Comparison of ENCODE assay signal across 19 cellular contexts in the genomic region with DNA sequence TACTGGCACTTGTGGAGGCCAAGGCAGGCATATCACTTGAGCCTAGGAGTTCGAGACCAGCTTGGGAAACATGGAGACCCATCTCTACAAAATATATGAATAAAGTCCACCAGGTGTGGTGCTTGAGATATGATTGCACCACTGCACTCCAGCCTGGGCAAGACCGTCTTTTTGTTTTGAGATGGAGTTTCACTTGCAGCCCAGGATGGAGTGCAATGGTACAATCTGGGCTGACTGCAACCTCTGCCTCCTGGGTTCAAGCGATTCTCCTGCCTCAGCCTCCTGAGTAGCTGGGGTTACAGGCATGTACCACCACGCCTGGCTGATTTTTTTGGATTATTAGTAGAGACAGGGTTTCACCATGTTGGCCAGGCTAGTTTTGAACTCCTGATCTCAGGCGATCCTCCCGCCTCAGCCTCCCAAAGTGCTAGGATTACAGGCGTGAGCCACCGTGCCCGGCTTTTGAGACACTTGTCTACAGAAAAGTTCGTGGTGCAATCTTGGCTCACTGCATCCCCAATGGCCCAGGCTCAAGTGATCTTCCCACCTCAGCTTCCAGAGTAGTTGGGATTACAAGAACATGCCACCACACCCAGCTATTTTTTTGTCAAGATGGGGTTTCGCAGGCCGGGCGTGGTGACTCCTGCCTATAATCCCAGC. TPM values are rescaled to one million over a fixed set of nuclear protein-coding genes. Genes with fewer than 3 reads are reported as not detected.
A peak's percentile ranks its signal among the peaks of the same experiment; 100 is the strongest.
DNase-seq lines count a peak whose midpoint lies in the region; ATAC-seq and TF ChIP-seq lines count a peak whose summit lies in the region.
"Had no signal": no experiment of that assay in that cellular context is flagged by ENCODE, and none has a peak within 500 bp of the region (broad histone marks: within the 10 kb centered on the region; RNA-seq: fewer than 3 reads in every experiment).

No MANE protein-coding gene starts in this region.

- no peak overlapping the region for H3K27ac ChIP-seq in CD8-positive, alpha-beta T cell (ENCODE audit: low read depth, low read length)
- no peak overlapping the region for H3K27ac ChIP-seq in caudate nucleus (ENCODE audit: low read depth, low read length)
- H3K27ac ChIP-seq in testis = no peak overlapping the region
- H3K27ac ChIP-seq: thyroid gland had no signal

- ATAC-seq in CD8-positive, alpha-beta T cell = no peak

- peaks cover 21% of the 10 kb centered on the region for H3K36me3 ChIP-seq in CD8-positive, alpha-beta T cell (ENCODE audit: insufficient read depth, low read length)
- no peaks in the 10 kb centered on the region for H3K36me3 ChIP-seq in testis (ENCODE audit: low read depth, missing control alignments)

- H3K4me1 Mint-ChIP-seq in CD8-positive, alpha-beta T cell (ENCODE audit: low read depth) = peaks cover 2% of the 10 kb centered on the region
- H3K4me1 Mint-ChIP-seq in activated CD4-positive, alpha-beta memory T cell treated with anti-CD3 and anti-CD28 coated beads for 36 hours (ENCODE audit: low read depth) = peaks cover 26% of the 10 kb centered on the region
- peaks cover 12% of the 10 kb centered on the region for H3K4me1 Mint-ChIP-seq in mesothelial cell of epicardium
- H3K4me1 Mint-ChIP-seq: brain, nephron had no signal

- no peaks in the 10 kb centered on the region for H3K27me3 ChIP-seq in CD8-positive, alpha-beta T cell (ENCODE audit: insufficient read depth, low read length)
- no peaks in the 10 kb centered on the region for H3K27me3 ChIP-seq in testis
- H3K27me3 ChIP-seq: thyroid gland had no signal

- CTCF ChIA-PET in CD8-positive, alpha-beta T cell (lab: Charles Lee) = interaction anchor here (0.6 to 1.1 kb wide), 4 partner anchors 13 to 131 kb away, joined by 3 to 6 read pairs (median 4); no protein-coding TSS in a partner anchor
- CTCF ChIA-PET in activated CD4-positive, alpha-beta memory T cell treated with anti-CD3 and anti-CD28 coated beads for 36 hours (lab: Charles Lee) = interaction anchor here (1.2 kb wide), 1 partner anchor 15 kb away, joined by 3 read pairs; no protein-coding TSS in a partner anchor

- no peaks in the 10 kb centered on the region for H3K27me3 Mint-ChIP-seq in CD8-positive, alpha-beta T cell (ENCODE audit: low read depth)
- no peaks in the 10 kb centered on the region for H3K27me3 Mint-ChIP-seq in activated CD4-positive, alpha-beta memory T cell treated with anti-CD3 and anti-CD28 coated beads for 36 hours
- H3K27me3 Mint-ChIP-seq in mesothelial cell of epicardium (ENCODE audit: low read depth) = no peaks in the 10 kb centered on the region
- H3K27me3 Mint-ChIP-seq: activated CD4-positive, alpha-beta T cell treated with anti-CD3 and anti-CD28 coated beads, Interleukin-2, amount 10 ng/mL, durations not matched to agents 24 days and 14 days had no signal

- DNase-seq in CD8-positive, alpha-beta T cell = no peak
- peak; percentile 8 for DNase-seq in activated CD4-positive, alpha-beta memory T cell treated with anti-CD3 and anti-CD28 coated beads for 36 hours
- DNase-seq in mesothelial cell of epicardium (ENCODE audit: low spot score in 2 of 2, unreplicated experiment in 2 of 2) (no peak), 8988T (no peak), caudate nucleus (lab: John Stamatoyannopoulos, UW) (no peak), testis (no peak)
- DNase-seq: activated CD4-positive, alpha-beta T cell treated with anti-CD3 and anti-CD28 coated beads, Interleukin-2, amount 10 ng/mL, durations not matched to agents 24 days and 14 days; mesenchymal stem cell; NCI-H1092 treated with DMSO at 0.1 percent for 48 hours; NCI-H2107; NCI-H510A; NK-92 treated with Interleukin-12 subunit alpha and Interleukin-12 subunit beta, amount 100 ng/mL, for 24 hours; posterior cingulate gyrus; stimulated activated CD4-positive, alpha-beta T cell treated with anti-CD3 and anti-CD28 coated beads, Interleukin-1b, Interleukin-23, amount 100 ng/mL, for 48 hours; stimulated activated naive CD4-positive, alpha-beta T cell treated with Interleukin-2 at 50 U/mL for 16 hours had no signal

- H3K9me3 ChIP-seq in CD8-positive, alpha-beta T cell (ENCODE audit: low read length) = no peaks in the 10 kb centered on the region
- no peaks in the 10 kb centered on the region for H3K9me3 ChIP-seq in testis
- H3K9me3 ChIP-seq: thyroid gland had no signal

- no peaks in the 10 kb centered on the region for H3K9me3 Mint-ChIP-seq in CD8-positive, alpha-beta T cell
- H3K9me3 Mint-ChIP-seq in activated CD4-positive, alpha-beta memory T cell treated with anti-CD3 and anti-CD28 coated beads for 36 hours = no peaks in the 10 kb centered on the region
- no peaks in the 10 kb centered on the region for H3K9me3 Mint-ChIP-seq in mesothelial cell of epicardium
- H3K9me3 Mint-ChIP-seq: activated CD4-positive, alpha-beta T cell treated with anti-CD3 and anti-CD28 coated beads, Interleukin-2, amount 10 ng/mL, durations not matched to agents 24 days and 14 days; brain; nephron had no signal

- no peaks in the 10 kb centered on the region for H3K4me1 ChIP-seq in CD8-positive, alpha-beta T cell (ENCODE audit: insufficient read depth, low read length)
- no peaks in the 10 kb centered on the region for H3K4me1 ChIP-seq in testis

- TF ChIP-seq POLR2A in GM19099 (IDR thresholded peaks at IDR 0.05; ENCODE audit: extremely low read depth, insufficient read length, low read depth) (peak; percentile 20), testis (IDR thresholded peaks at IDR 0.05) (no peak)

- POLR2A ChIA-PET in CD8-positive, alpha-beta T cell (lab: Charles Lee) = interaction anchor here (0.6 to 1.8 kb wide), 6 partner anchors 9 to 48 kb away, joined by 3 to 5 read pairs (median 4); partner anchors contain the start of gene ATP5F1B
- POLR2A ChIA-PET in activated CD4-positive, alpha-beta memory T cell treated with anti-CD3 and anti-CD28 coated beads for 36 hours (lab: Charles Lee) = interaction anchor here (0.6 to 2.7 kb wide), 4 partner anchors 9 to 28 kb away, joined by 3 to 8 read pairs (median 4); no protein-coding TSS in a partner anchor

- peak overlapping the region; percentile 37 for H3K27ac Mint-ChIP-seq in CD8-positive, alpha-beta T cell
- no peak overlapping the region for H3K27ac Mint-ChIP-seq in activated CD4-positive, alpha-beta memory T cell treated with anti-CD3 and anti-CD28 coated beads for 36 hours
- peak overlapping the region; percentile 25 for H3K27ac Mint-ChIP-seq in mesothelial cell of epicardium
- H3K27ac Mint-ChIP-seq: activated CD4-positive, alpha-beta T cell treated with anti-CD3 and anti-CD28 coated beads, Interleukin-2, amount 10 ng/mL, durations not matched to agents 24 days and 14 days; nephron had no signal

- TF ChIP-seq CTCF in CD8-positive, alpha-beta T cell (IDR thresholded peaks at IDR 0.05) = no peak
- no peak for TF ChIP-seq CTCF in mesothelial cell of epicardium (IDR thresholded peaks at IDR 0.05; ENCODE audit: unreplicated experiment)
- no peak for TF ChIP-seq CTCF in testis (IDR thresholded peaks at IDR 0.05)

- no peak overlapping the region for H3K4me3 ChIP-seq in CD8-positive, alpha-beta T cell (ENCODE audit: low read depth, low read length)
- H3K4me3 ChIP-seq in testis = no peak overlapping the region
- H3K4me3 ChIP-seq: thyroid gland had no signal

- intact Hi-C loops in CD8-positive, alpha-beta T cell (cut with DNase I, micrococcal nuclease) = no loop called here
- intact Hi-C loops in activated CD4-positive, alpha-beta memory T cell treated with anti-CD3 and anti-CD28 coated beads for 36 hours (cut with micrococcal nuclease) = no loop called here
- intact Hi-C loops in testis (cut with DNase I; ENCODE audit: low total_unique reads) = no loop called here

- 88 to 89% methylated on average over 13 of the region's 13 CpGs for WGBS in testis, 2 donors

- no peak overlapping the region for H3K4me3 Mint-ChIP-seq in CD8-positive, alpha-beta T cell
- H3K4me3 Mint-ChIP-seq in activated CD4-positive, alpha-beta memory T cell treated with anti-CD3 and anti-CD28 coated beads for 36 hours = no peak overlapping the region
- no peak overlapping the region for H3K4me3 Mint-ChIP-seq in mesothelial cell of epicardium
- H3K4me3 Mint-ChIP-seq: activated CD4-positive, alpha-beta T cell treated with anti-CD3 and anti-CD28 coated beads, Interleukin-2, amount 10 ng/mL, durations not matched to agents 24 days and 14 days; brain; nephron had no signal

- H3K36me3 Mint-ChIP-seq in CD8-positive, alpha-beta T cell = peaks cover 35% of the 10 kb centered on the region
- peaks cover 20% of the 10 kb centered on the region for H3K36me3 Mint-ChIP-seq in activated CD4-positive, alpha-beta memory T cell treated with anti-CD3 and anti-CD28 coated beads for 36 hours
- H3K36me3 Mint-ChIP-seq in mesothelial cell of epicardium = peaks cover 17% of the 10 kb centered on the region

RNA-seq across cellular contexts. Expression of gene ATP5F1B, which starts 16.3 kb away (rescaled TPM):
- 100 to 1,000 TPM; 417 to 429 TPM for total RNA-seq in CD8-positive, alpha-beta T cell
- 100 to 1,000 TPM; 709 to 722 TPM for total RNA-seq in activated CD4-positive, alpha-beta memory T cell treated with anti-CD3 and anti-CD28 coated beads for 36 hours
- total RNA-seq in mesothelial cell of epicardium (361 to 391 TPM (median 387 TPM) in 3 replicates), testis (100 to 1,000 TPM; 342 to 387 TPM)
- polyA plus RNA-seq in testis (ENCODE audit: insufficient read depth, low read depth, low replicate concordance) = 666 TPM

RNA-seq across cellular contexts. Expression of gene PTGES3, which starts 26.0 kb away (rescaled TPM):
- 100 to 1,000 TPM; 148 to 154 TPM for total RNA-seq in CD8-positive, alpha-beta T cell
- total RNA-seq in activated CD4-positive, alpha-beta memory T cell treated with anti-CD3 and anti-CD28 coated beads for 36 hours = 100 to 1,000 TPM; 355 to 356 TPM
- total RNA-seq in mesothelial cell of epicardium = 155 to 161 TPM (median 157 TPM) in 3 replicates
- total RNA-seq in testis = 100 to 1,000 TPM; 102 to 110 TPM
- 267 TPM for polyA plus RNA-seq in testis (ENCODE audit: insufficient read depth, low read depth, low replicate concordance)

RNA-seq across cellular contexts. Expression of gene BAZ2A, which starts 32.0 kb away (rescaled TPM):
- total RNA-seq in CD8-positive, alpha-beta T cell = 100 to 1,000 TPM; 197 to 198 TPM
- 100 to 1,000 TPM in 1 of 2 experiments, 10 to 100 TPM in 1; 90.7 to 111 TPM for total RNA-seq in activated CD4-positive, alpha-beta memory T cell treated with anti-CD3 and anti-CD28 coated beads for 36 hours
- 99.4 to 107 TPM (median 105 TPM) in 3 replicates for total RNA-seq in mesothelial cell of epicardium
- total RNA-seq in testis = 100 to 1,000 TPM; 250 to 316 TPM
- 134 TPM for polyA plus RNA-seq in testis (ENCODE audit: insufficient read depth, low read depth, low replicate concordance)
